ENCODE assay signal across 12 cellular contexts in the genomic region with DNA sequence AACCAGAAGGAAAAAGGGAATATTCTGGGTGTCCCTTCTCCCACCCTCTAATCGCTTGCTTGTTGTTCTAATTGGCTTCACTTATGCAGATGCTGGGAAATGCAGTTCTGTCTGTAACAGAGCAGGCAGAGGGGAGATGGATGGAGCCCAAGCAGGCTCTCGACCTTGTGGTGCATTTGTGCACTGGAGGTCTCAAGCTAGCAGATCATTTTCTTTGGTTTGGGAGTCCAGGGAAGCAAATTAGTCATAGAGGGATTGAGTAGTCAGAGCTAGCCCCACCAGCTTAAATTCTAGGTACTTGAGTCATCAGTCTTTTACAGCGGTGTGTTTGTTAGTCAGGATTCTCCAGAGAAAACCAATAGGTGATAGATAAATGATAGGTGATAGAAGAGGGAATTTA.
DNase-seq lines count a peak whose midpoint lies in the region; ATAC-seq and TF ChIP-seq lines count a peak whose summit lies in the region.
"Had no signal": no experiment of that assay in that cellular context is flagged by ENCODE, and none has a peak within 500 bp of the region (broad histone marks: within the 10 kb centered on the region; RNA-seq: fewer than 3 reads in every experiment).

No MANE protein-coding gene starts in this region.

- H3K36me3 ChIP-seq in RWPE2 (ENCODE audit: low read depth) (no peaks in the 10 kb centered on the region), gastrocnemius medialis (no peaks in the 10 kb centered on the region)

- H3K9me3 ChIP-seq in RWPE2 (ENCODE audit: severe bottlenecking): no peaks in the 10 kb centered on the region
- no peaks in the 10 kb centered on the region for H3K9me3 ChIP-seq in gastrocnemius medialis

- no peak for TF ChIP-seq CTCF in RWPE2 (IDR thresholded peaks at IDR 0.05; ENCODE audit: poor library complexity, severe bottlenecking)
- no peak for TF ChIP-seq CTCF in gastrocnemius medialis (IDR thresholded peaks at IDR 0.05 in 4 of 5, conservative IDR thresholded peaks at IDR 0.05 in 1 of 5)

- TF ChIP-seq POLR2A in gastrocnemius medialis (IDR thresholded peaks at IDR 0.05): no peak

- intact Hi-C loops in gastrocnemius medialis (cut with DNase I; ENCODE audit: low total_unique reads): no loop called here
- intact Hi-C loops in head of caudate nucleus (cut with DNase I): no loop called here

- peaks cover 15% of the 10 kb centered on the region for H3K4me1 ChIP-seq in RWPE2 (ENCODE audit: insufficient read depth, poor library complexity, severe bottlenecking)
- H3K4me1 ChIP-seq in gastrocnemius medialis: peaks cover 35 to 47% of the 10 kb centered on the region in 2 donors

- H3K4me3 ChIP-seq in RWPE2 (ENCODE audit: severe bottlenecking): no peak overlapping the region
- H3K4me3 ChIP-seq in gastrocnemius medialis: no peak overlapping the region

- H3K27me3 ChIP-seq in RWPE2 (ENCODE audit: insufficient read depth, poor library complexity, severe bottlenecking): no peaks in the 10 kb centered on the region
- H3K27me3 ChIP-seq in gastrocnemius medialis: no peaks in the 10 kb centered on the region

- peak; percentile 75 for DNase-seq in GM04503 (ENCODE audit: low read depth)
- no peak for DNase-seq in RWPE2 (ENCODE audit: low spot score)
- no peak for DNase-seq in gastrocnemius medialis
- no peak for DNase-seq in NCI-H1092 (lab: John Stamatoyannopoulos, UW)
- no peak for DNase-seq in head of caudate nucleus
- DNase-seq in NCI-H774 (lab: John Stamatoyannopoulos, UW): no peak
- DNase-seq: activated CD8-positive, alpha-beta T cell treated with anti-CD3 and anti-CD28 coated beads, Interleukin-2, amount 10 ng/mL, durations not matched to agents 7 days and 5 days; activated naive CD8-positive, alpha-beta T cell treated with anti-CD3 and anti-CD28 coated beads, Interleukin-2, amount 50 U/mL, for 24 hours; DMS53; NCI-H524 treated with DMSO at 0.1 percent for 48 hours; T-helper 1 cell had no signal

- in situ Hi-C loops in gastrocnemius medialis (cut with MboI; ENCODE audit: low sequenced_read_pairs in 4 of 4): no loop called here

- peak overlapping the region; percentile 74 for H3K27ac ChIP-seq in RWPE2 (ENCODE audit: poor library complexity, severe bottlenecking)
- H3K27ac ChIP-seq in gastrocnemius medialis: peak overlapping the region; percentile 82 to 87 (median 85)

- ATAC-seq in RWPE2 (ENCODE audit: low read depth): peak; percentile 99
- peak; percentile 58 for ATAC-seq in esophagus mucosa
- peak; percentile 26 to 45 for ATAC-seq in gastrocnemius medialis
- ATAC-seq: activated CD8-positive, alpha-beta T cell treated with anti-CD3 and anti-CD28 coated beads, Interleukin-2, amount 10 ng/mL, durations not matched to agents 7 days and 5 days; activated naive CD8-positive, alpha-beta T cell treated with anti-CD3 and anti-CD28 coated beads, Interleukin-2, amount 50 U/mL, for 24 hours had no signal

Comparison
In these comparisons a context has a peak if more than half of its experiments do, and no peak if none do; other contexts are left out.
1. ATAC-seq: peak in every context shown above with its lines; median percentile 99 in RWPE2; 58 in esophagus mucosa; 36 in gastrocnemius medialis.